In genomic region chr14:22176930-22177329, GRCh38 we compare ENCODE assay signal across 24 cellular contexts.
DNase-seq lines count a peak whose midpoint lies in the region; ATAC-seq and TF ChIP-seq lines count a peak whose summit lies in the region.
"Had no signal": no experiment of that assay in that cellular context is flagged by ENCODE, and none has a peak within 500 bp of the region (broad histone marks: within the 10 kb centered on the region; RNA-seq: fewer than 3 reads in every experiment).

No MANE protein-coding gene starts in this region.

- intact Hi-C loops in upper lobe of right lung (cut with DNase I) = no loop called here

- peak overlapping the region in 1 of 2 experiments; percentile 29; a peak in 2 of 4 replicates for H3K4me3 ChIP-seq in DND-41 (ENCODE audit: low read depth in 1 of 2, low read length in 2 of 2)
- H3K4me3 ChIP-seq in upper lobe of right lung = no peak overlapping the region
- H3K4me3 ChIP-seq: GM23338, tibial nerve had no signal

- no peaks in the 10 kb centered on the region for H4K20me1 ChIP-seq in DND-41 (ENCODE audit: insufficient read depth, low read length)

- peak overlapping the region; percentile 54 for H3K9ac ChIP-seq in DND-41 (ENCODE audit: low read depth, low read length)

- no peaks in the 10 kb centered on the region for H3K27me3 Mint-ChIP-seq in activated CD4-positive, alpha-beta T cell treated with anti-CD3 and anti-CD28 coated beads, Interleukin-2, amount 10 ng/mL, durations not matched to agents 7 days and 5 days
- H3K27me3 Mint-ChIP-seq in activated CD4-positive, alpha-beta memory T cell treated with anti-CD3 and anti-CD28 coated beads, Interleukin-2, amount 10 ng/mL, durations not matched to agents 7 days and 5 days = no peaks in the 10 kb centered on the region
- H3K27me3 Mint-ChIP-seq in immature natural killer cell (ENCODE audit: low read depth in 3 of 3) = peaks cover 7 to 9% (median 7%) of the 10 kb centered on the region in 3 donors
- H3K27me3 Mint-ChIP-seq: CD4-positive, CD25-positive, alpha-beta regulatory T cell had no signal

- POLR2A ChIA-PET in activated CD4-positive, alpha-beta T cell treated with anti-CD3 and anti-CD28 coated beads, Interleukin-2, amount 10 ng/mL, durations not matched to agents 7 days and 5 days (lab: Charles Lee) = interaction anchor here (1.4 kb wide), 1 partner anchor 9 kb away, joined by 3 read pairs; no protein-coding TSS in a partner anchor
- POLR2A ChIA-PET in activated CD4-positive, alpha-beta memory T cell treated with anti-CD3 and anti-CD28 coated beads, Interleukin-2, amount 10 ng/mL, durations not matched to agents 7 days and 5 days (lab: Charles Lee) = interaction anchor here (1.1 to 2.4 kb wide), 3 partner anchors 24 to 379 kb away, joined by 3 to 9 read pairs (median 3); no protein-coding TSS in a partner anchor

- H3K79me2 ChIP-seq in DND-41 (ENCODE audit: insufficient read depth, low read length) = no peaks in the 10 kb centered on the region

- peak overlapping the region; percentile 16 for H3K4me3 Mint-ChIP-seq in activated CD4-positive, alpha-beta T cell treated with anti-CD3 and anti-CD28 coated beads, Interleukin-2, amount 10 ng/mL, durations not matched to agents 7 days and 5 days
- no peak overlapping the region for H3K4me3 Mint-ChIP-seq in activated CD4-positive, alpha-beta memory T cell treated with anti-CD3 and anti-CD28 coated beads, Interleukin-2, amount 10 ng/mL, durations not matched to agents 7 days and 5 days
- H3K4me3 Mint-ChIP-seq in immature natural killer cell = peak overlapping the region in 4 of 5 donors; percentile 25 to 71 (median 68)
- H3K4me3 Mint-ChIP-seq: GM23338, HFFc6 had no signal

- peak overlapping the region; percentile 39; the same call in 1 of the 2 replicates for H2AFZ ChIP-seq in DND-41 (ENCODE audit: low read depth, low read length)
- H2AFZ ChIP-seq: GM23338 had no signal

- H3K4me2 ChIP-seq in DND-41 (ENCODE audit: insufficient read depth, low read length) = peak overlapping the region; percentile 58
- H3K4me2 ChIP-seq: GM23338 had no signal

- H3K27ac ChIP-seq in DND-41 (ENCODE audit: low read length) (peak overlapping the region; percentile 99), upper lobe of right lung (no peak overlapping the region)
- H3K27ac ChIP-seq: HL-60, tibial nerve had no signal

- peak; percentile 51 for ATAC-seq in DND-41 (ENCODE audit: insufficient read depth, low read depth)
- no peak for ATAC-seq in GM18868 (IDR thresholded peaks at IDR 0.05; ENCODE audit: unreplicated experiment)
- no peak for ATAC-seq in upper lobe of right lung
- ATAC-seq: GM23338; naive thymus-derived CD8-positive, alpha-beta T cell; PC-3 had no signal

- H3K4me1 Mint-ChIP-seq in activated CD4-positive, alpha-beta T cell treated with anti-CD3 and anti-CD28 coated beads, Interleukin-2, amount 10 ng/mL, durations not matched to agents 7 days and 5 days = peaks cover 25% of the 10 kb centered on the region
- peaks cover 19% of the 10 kb centered on the region for H3K4me1 Mint-ChIP-seq in activated CD4-positive, alpha-beta memory T cell treated with anti-CD3 and anti-CD28 coated beads, Interleukin-2, amount 10 ng/mL, durations not matched to agents 7 days and 5 days
- H3K4me1 Mint-ChIP-seq in immature natural killer cell = peaks cover 23 to 33% of the 10 kb centered on the region in 2 donors

- H3K27ac Mint-ChIP-seq in activated CD4-positive, alpha-beta T cell treated with anti-CD3 and anti-CD28 coated beads, Interleukin-2, amount 10 ng/mL, durations not matched to agents 7 days and 5 days = peak overlapping the region; percentile 36
- H3K27ac Mint-ChIP-seq in activated CD4-positive, alpha-beta memory T cell treated with anti-CD3 and anti-CD28 coated beads, Interleukin-2, amount 10 ng/mL, durations not matched to agents 7 days and 5 days = peak overlapping the region; percentile 40
- H3K27ac Mint-ChIP-seq in immature natural killer cell = no peak overlapping the region
- H3K27ac Mint-ChIP-seq: CD4-positive, CD25-positive, alpha-beta regulatory T cell; GM23338; HFFc6 had no signal

- no peaks in the 10 kb centered on the region for H3K9me3 Mint-ChIP-seq in activated CD4-positive, alpha-beta T cell treated with anti-CD3 and anti-CD28 coated beads, Interleukin-2, amount 10 ng/mL, durations not matched to agents 7 days and 5 days
- no peaks in the 10 kb centered on the region for H3K9me3 Mint-ChIP-seq in activated CD4-positive, alpha-beta memory T cell treated with anti-CD3 and anti-CD28 coated beads, Interleukin-2, amount 10 ng/mL, durations not matched to agents 7 days and 5 days
- no peaks in the 10 kb centered on the region for H3K9me3 Mint-ChIP-seq in immature natural killer cell
- H3K9me3 Mint-ChIP-seq: CD4-positive, CD25-positive, alpha-beta regulatory T cell; GM23338; HFFc6; naive thymus-derived CD8-positive, alpha-beta T cell; T-helper 2 cell treated with Interferon-gamma antibody and Interleukin-4, amounts not matched to agents 5 μg/mL and 100 μg/mL, for 36 hours had no signal

- no peaks in the 10 kb centered on the region for H3K36me3 Mint-ChIP-seq in activated CD4-positive, alpha-beta T cell treated with anti-CD3 and anti-CD28 coated beads, Interleukin-2, amount 10 ng/mL, durations not matched to agents 7 days and 5 days (ENCODE audit: low read depth)
- H3K36me3 Mint-ChIP-seq in activated CD4-positive, alpha-beta memory T cell treated with anti-CD3 and anti-CD28 coated beads, Interleukin-2, amount 10 ng/mL, durations not matched to agents 7 days and 5 days (ENCODE audit: low read depth) = no peaks in the 10 kb centered on the region
- no peaks in the 10 kb centered on the region for H3K36me3 Mint-ChIP-seq in immature natural killer cell
- H3K36me3 Mint-ChIP-seq: CD4-positive, CD25-positive, alpha-beta regulatory T cell had no signal

- DNase-seq in activated CD4-positive, alpha-beta T cell treated with anti-CD3 and anti-CD28 coated beads, Interleukin-2, amount 10 ng/mL, durations not matched to agents 7 days and 5 days = no peak
- DNase-seq in activated CD4-positive, alpha-beta T cell treated with anti-CD3 and anti-CD28 coated beads, Interleukin-2, amount 50 U/mL, for 48 hours = no peak
- peak; percentile 21 for DNase-seq in DND-41
- no peak for DNase-seq in activated CD4-positive, alpha-beta memory T cell treated with anti-CD3 and anti-CD28 coated beads, Interleukin-2, amount 10 ng/mL, durations not matched to agents 7 days and 5 days
- no peak for DNase-seq in immature natural killer cell
- DNase-seq in NCI-H510A treated with DMSO at 0.1 percent for 48 hours (lab: John Stamatoyannopoulos, UW) = no peak
- no peak for DNase-seq in upper lobe of right lung
- DNase-seq: activated CD4-positive, alpha-beta T cell treated with anti-CD3 and anti-CD28 coated beads, Interleukin-2, amount 50 U/mL, for 4 hours; CD4-positive, CD25-positive, alpha-beta regulatory T cell; cerebellar nuclear complex; HFFc6; Kasumi-1; midbrain; naive thymus-derived CD8-positive, alpha-beta T cell; NCI-H1694; PC-3; SHP77; stimulated activated CD4-positive, alpha-beta T cell treated with anti-CD3 and anti-CD28 coated beads, Interleukin-15, amount 100 ng/mL, for 24 hours; stimulated activated naive CD4-positive, alpha-beta T cell treated with Interleukin-2 at 50 U/mL for 16 hours had no signal

- CTCF ChIA-PET in activated CD4-positive, alpha-beta T cell treated with anti-CD3 and anti-CD28 coated beads, Interleukin-2, amount 10 ng/mL, durations not matched to agents 7 days and 5 days (lab: Charles Lee) = no interaction called here
- CTCF ChIA-PET in activated CD4-positive, alpha-beta memory T cell treated with anti-CD3 and anti-CD28 coated beads, Interleukin-2, amount 10 ng/mL, durations not matched to agents 7 days and 5 days (lab: Charles Lee) = interaction anchor here (1.6 kb wide), 1 partner anchor 24 kb away, joined by 3 read pairs; no protein-coding TSS in a partner anchor

- peak; percentile 17 for TF ChIP-seq CTCF in DND-41 (IDR thresholded peaks at IDR 0.05; ENCODE audit: borderline replicate concordance, extremely low read depth, low read length, poor library complexity, severe bottlenecking)
- TF ChIP-seq CTCF in upper lobe of right lung (IDR thresholded peaks at IDR 0.05) = no peak

- no peaks in the 10 kb centered on the region for H3K9me3 ChIP-seq in DND-41 (ENCODE audit: insufficient read depth, low read length, severe bottlenecking)
- no peaks in the 10 kb centered on the region for H3K9me3 ChIP-seq in upper lobe of right lung
- H3K9me3 ChIP-seq: tibial nerve had no signal

- H3K27me3 ChIP-seq in DND-41 (ENCODE audit: insufficient read depth, low read length, poor library complexity) (no peaks in the 10 kb centered on the region), upper lobe of right lung (no peaks in the 10 kb centered on the region)
- H3K27me3 ChIP-seq: tibial nerve had no signal

- H3K36me3 ChIP-seq in DND-41 (ENCODE audit: insufficient read depth, low read length) = no peaks in the 10 kb centered on the region
- no peaks in the 10 kb centered on the region for H3K36me3 ChIP-seq in upper lobe of right lung
- H3K36me3 ChIP-seq: tibial nerve had no signal

- H3K4me1 ChIP-seq in DND-41 (ENCODE audit: insufficient read depth, low read length) (peaks cover 68% of the 10 kb centered on the region), upper lobe of right lung (no peaks in the 10 kb centered on the region)

Comparison
In these comparisons a context has a peak if more than half of its experiments do, and no peak if none do; other contexts are left out.
1. H3K27ac Mint-ChIP-seq: peak in activated CD4-positive, alpha-beta T cell treated with anti-CD3 and anti-CD28 coated beads, Interleukin-2, amount 10 ng/mL, durations not matched to agents 7 days and 5 days (single experiment) and activated CD4-positive, alpha-beta memory T cell treated with anti-CD3 and anti-CD28 coated beads, Interleukin-2, amount 10 ng/mL, durations not matched to agents 7 days and 5 days (single experiment); none in immature natural killer cell (0 of 6).